29 cellular contexts compared by ENCODE assay signal in the genomic region with DNA sequence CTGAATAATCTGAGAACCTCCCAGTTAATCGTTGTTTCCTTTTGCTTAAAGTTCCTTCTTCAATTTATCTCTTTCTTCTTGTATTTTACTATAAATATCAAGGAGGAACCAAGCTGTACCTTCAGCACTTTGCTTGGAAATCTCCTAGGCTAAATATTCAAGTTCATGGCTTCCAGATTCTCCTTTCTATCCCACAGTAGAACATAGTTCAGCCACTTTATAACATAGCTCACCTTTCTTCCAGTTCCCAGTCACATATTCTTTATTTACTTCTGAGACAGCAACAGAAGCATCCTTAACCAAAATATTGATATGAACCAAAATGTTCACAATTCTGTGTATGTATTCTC.
"Had no signal": no experiment of that assay in that cellular context is flagged by ENCODE, and none has a peak within 500 bp of the region (broad histone marks: within the 10 kb centered on the region; RNA-seq: fewer than 3 reads in every experiment).

No MANE protein-coding gene starts in this region.

- H3K4me1 Mint-ChIP-seq: neural crest cell had no signal

- DNase-seq: effector CD8-positive, alpha-beta T cell; endodermal cell; foreskin keratinocyte; heart left ventricle; left cardiac atrium; left lung; mucosa of descending colon; naive B cell; pancreas; retina; stimulated activated CD4-positive, alpha-beta T cell treated with anti-CD3 and anti-CD28 coated beads, Interleukin-12 subunit alpha, Interleukin-12 subunit beta, amount 100 ng/mL, for 4 hours; stimulated activated CD4-positive, alpha-beta T cell treated with anti-CD3 and anti-CD28 coated beads, Interleukin-1b, Interleukin-23, amount 100 ng/mL, for 48 hours; stimulated activated CD4-positive, alpha-beta T cell treated with anti-CD3 and anti-CD28 coated beads, Interleukin-4, amount 100 ng/mL, for 1 hour; stimulated activated naive CD8-positive, alpha-beta T cell treated with anti-CD3 and anti-CD28 coated beads, Interleukin-15, Interleukin-2, amounts not matched to agents 100 U/mL and 50 U/mL, for 24 hours; substantia nigra; testis; tibial artery had no signal

- H3K4me1 ChIP-seq: foreskin keratinocyte, left lung, pancreas, testis had no signal

- H3K36me3 ChIP-seq: neutrophil, pancreas had no signal

- H3K27me3 Mint-ChIP-seq: naive B cell; natural killer cell treated with Interleukin-12 subunit alpha and Interleukin-12 subunit beta and Interleukin-15 and Interleukin-18, amount 100 ng/mL, for 72 hours; type B pancreatic cell had no signal

- ATAC-seq: esophagus mucosa; foreskin keratinocyte; gastroesophageal sphincter; heart left ventricle; left cardiac atrium; left lung; mucosa of descending colon; natural killer cell treated with Interleukin-12 subunit alpha and Interleukin-12 subunit beta and Interleukin-15 and Interleukin-18, amount 100 ng/mL, for 72 hours; pancreas; sciatic nerve; stimulated activated effector memory CD8-positive, alpha-beta T cell treated with anti-CD3 and anti-CD28 coated beads, Interleukin-12 subunit alpha, Interleukin-12 subunit beta, amount 100 ng/mL, for 72 hours; stimulated activated naive CD8-positive, alpha-beta T cell treated with anti-CD3 and anti-CD28 coated beads, Interleukin-15, Interleukin-2, amounts not matched to agents 100 U/mL and 50 U/mL, for 24 hours had no signal

- H3K27me3 ChIP-seq: foreskin keratinocyte, gastroesophageal sphincter, heart left ventricle, hepatocyte, left lung, neutrophil, pancreas, testis, tibial artery had no signal

- H3K9me3 Mint-ChIP-seq: stimulated activated effector memory CD8-positive, alpha-beta T cell treated with anti-CD3 and anti-CD28 coated beads, Interleukin-12 subunit alpha, Interleukin-12 subunit beta, amount 100 ng/mL, for 72 hours had no signal

- H3K27ac ChIP-seq: epithelial cell of prostate, foreskin keratinocyte, gastroesophageal sphincter, heart left ventricle, hepatocyte, left lung, neutrophil, pancreas, testis, tibial artery had no signal

- H3K9me3 ChIP-seq: neutrophil, pancreas, testis had no signal

- H3K4me3 ChIP-seq: gastroesophageal sphincter, heart left ventricle, hepatocyte, left lung, mucosa of descending colon, pancreas, smooth muscle cell, testis, tibial artery had no signal

- H3K4me2 ChIP-seq: hepatocyte, smooth muscle cell had no signal

- H2AFZ ChIP-seq: hepatocyte had no signal

- H3K4me3 Mint-ChIP-seq: endodermal cell; mesothelial cell of epicardium; naive B cell; natural killer cell treated with Interleukin-12 subunit alpha and Interleukin-12 subunit beta and Interleukin-15 and Interleukin-18, amount 100 ng/mL, for 72 hours; neural crest cell; stimulated activated effector memory CD8-positive, alpha-beta T cell treated with anti-CD3 and anti-CD28 coated beads, Interleukin-12 subunit alpha, Interleukin-12 subunit beta, amount 100 ng/mL, for 72 hours; type B pancreatic cell had no signal

- H3K27ac Mint-ChIP-seq: endodermal cell; mesothelial cell of epicardium; stimulated activated effector memory CD8-positive, alpha-beta T cell treated with anti-CD3 and anti-CD28 coated beads, Interleukin-12 subunit alpha, Interleukin-12 subunit beta, amount 100 ng/mL, for 72 hours; type B pancreatic cell had no signal
